In genomic region chr21:15894596-15894995, GRCh38 we compare ENCODE assay signal across 12 cellular contexts.
DNase-seq lines count a peak whose midpoint lies in the region; ATAC-seq and TF ChIP-seq lines count a peak whose summit lies in the region.
"Had no signal": no experiment of that assay in that cellular context is flagged by ENCODE, and none has a peak within 500 bp of the region (broad histone marks: within the 10 kb centered on the region; RNA-seq: fewer than 3 reads in every experiment).

No MANE protein-coding gene starts in this region.

- intact Hi-C loops in left ventricle myocardium inferior (cut with micrococcal nuclease) (no loop called here), Right ventricle myocardium inferior (cut with DNase I) (no loop called here), lower lobe of right lung (cut with DNase I) (no loop called here)
- intact Hi-C loops in activated CD4-positive, alpha-beta T cell treated with anti-CD3 and anti-CD28 coated beads for 36 hours (cut with DNase I, micrococcal nuclease), result loop anchor here (10.0 kb wide), 1 partner anchor 440 kb away; no protein-coding TSS in a partner anchor

- H3K27me3 Mint-ChIP-seq in activated CD4-positive, alpha-beta T cell treated with anti-CD3 and anti-CD28 coated beads for 36 hours, result no peaks in the 10 kb centered on the region

- H3K27ac ChIP-seq in left ventricle myocardium inferior (replicated peaks), result no peak overlapping the region
- no peak overlapping the region for H3K27ac ChIP-seq in lower lobe of right lung
- H3K27ac ChIP-seq: epithelial cell of prostate, spleen had no signal

- H3K36me3 Mint-ChIP-seq in activated CD4-positive, alpha-beta T cell treated with anti-CD3 and anti-CD28 coated beads for 36 hours (ENCODE audit: low read depth), result peaks cover 2% of the 10 kb centered on the region

- POLR2A ChIA-PET in activated CD4-positive, alpha-beta T cell treated with anti-CD3 and anti-CD28 coated beads for 36 hours (lab: Charles Lee), result no interaction called here

- H3K4me3 ChIP-seq in left ventricle myocardium inferior (no peak overlapping the region), lower lobe of right lung (no peak overlapping the region)
- H3K4me3 ChIP-seq: spleen had no signal

- H3K27me3 ChIP-seq in left ventricle myocardium inferior (ENCODE audit: low read depth) (no peaks in the 10 kb centered on the region), lower lobe of right lung (ENCODE audit: low read depth) (no peaks in the 10 kb centered on the region)
- H3K27me3 ChIP-seq: spleen had no signal

- H3K9me3 Mint-ChIP-seq in activated CD4-positive, alpha-beta T cell treated with anti-CD3 and anti-CD28 coated beads for 36 hours (ENCODE audit: low read depth), result peaks cover 5% of the 10 kb centered on the region

- TF ChIP-seq CTCF in left ventricle myocardium inferior (IDR thresholded peaks at IDR 0.05; ENCODE audit: borderline replicate concordance) (peak; percentile 53), lower lobe of right lung (IDR thresholded peaks at IDR 0.05) (no peak)

- H3K4me3 Mint-ChIP-seq in activated CD4-positive, alpha-beta T cell treated with anti-CD3 and anti-CD28 coated beads for 36 hours, result no peak overlapping the region

- in situ Hi-C loops in SK-MEL-5 (cut with HindIII; ENCODE audit: low pct_unique_long_range_greater_than_20kb, low sequenced_read_pairs), result no loop called here

- H3K4me1 ChIP-seq in left ventricle myocardium inferior (peaks cover 14% of the 10 kb centered on the region), lower lobe of right lung (no peaks in the 10 kb centered on the region)
- H3K4me1 ChIP-seq: spleen had no signal

- H3K9me3 ChIP-seq in left ventricle myocardium inferior (replicated peaks) (peaks cover 5% of the 10 kb centered on the region), lower lobe of right lung (no peaks in the 10 kb centered on the region)

- H3K36me3 ChIP-seq in left ventricle myocardium inferior (no peaks in the 10 kb centered on the region), lower lobe of right lung (no peaks in the 10 kb centered on the region)
- H3K36me3 ChIP-seq: spleen had no signal

- H3K27ac Mint-ChIP-seq in activated CD4-positive, alpha-beta T cell treated with anti-CD3 and anti-CD28 coated beads for 36 hours, result no peak overlapping the region

- CTCF ChIA-PET in activated CD4-positive, alpha-beta T cell treated with anti-CD3 and anti-CD28 coated beads for 36 hours (lab: Charles Lee), result no interaction called here

- ATAC-seq in Right ventricle myocardium inferior, result no peak
- no peak for ATAC-seq in HG03378 (IDR thresholded peaks at IDR 0.05; ENCODE audit: unreplicated experiment)
- ATAC-seq in lower lobe of right lung, result no peak
- ATAC-seq in activated CD4-positive, alpha-beta T cell treated with anti-CD3 and anti-CD28 coated beads for 36 hours, result no peak

- DNase-seq in left ventricle myocardium inferior (no peak), Right ventricle myocardium inferior (ENCODE audit: missing footprints) (no peak), SK-MEL-5 (ENCODE audit: low read depth, low spot score) (peak; percentile 36), globus pallidus (ENCODE audit: low spot score) (peak; percentile 9), lower lobe of right lung (no peak)
- DNase-seq in activated T-cell treated with anti-CD3 and anti-CD28 coated beads, Interleukin-2, amount 50 U/mL, for 1 hour, result no peak
- DNase-seq in activated CD4-positive, alpha-beta T cell treated with anti-CD3 and anti-CD28 coated beads for 36 hours, result no peak
- DNase-seq: activated CD4-positive, alpha-beta T cell treated with anti-CD3 and anti-CD28 coated beads for 48 hours; NCI-H1436 treated with DMSO at 0.1 percent for 48 hours; spleen had no signal

- no peaks in the 10 kb centered on the region for H3K4me1 Mint-ChIP-seq in activated CD4-positive, alpha-beta T cell treated with anti-CD3 and anti-CD28 coated beads for 36 hours

Comparison
In these comparisons a context has a peak if more than half of its experiments do, and no peak if none do; other contexts are left out.
1. DNase-seq: peak in SK-MEL-5 (single experiment) and globus pallidus (single experiment); none in left ventricle myocardium inferior (single experiment), Right ventricle myocardium inferior (single experiment), activated T-cell treated with anti-CD3 and anti-CD28 coated beads, Interleukin-2, amount 50 U/mL, for 1 hour (single experiment), lower lobe of right lung (single experiment) and activated CD4-positive, alpha-beta T cell treated with anti-CD3 and anti-CD28 coated beads for 36 hours (single experiment).
2. intact Hi-C loops: an anchor here in activated CD4-positive, alpha-beta T cell treated with anti-CD3 and anti-CD28 coated beads for 36 hours (10.0 kb wide); none called in left ventricle myocardium inferior, Right ventricle myocardium inferior and lower lobe of right lung.